Comparison of ENCODE assay signal across 16 cellular contexts in the genomic region with DNA sequence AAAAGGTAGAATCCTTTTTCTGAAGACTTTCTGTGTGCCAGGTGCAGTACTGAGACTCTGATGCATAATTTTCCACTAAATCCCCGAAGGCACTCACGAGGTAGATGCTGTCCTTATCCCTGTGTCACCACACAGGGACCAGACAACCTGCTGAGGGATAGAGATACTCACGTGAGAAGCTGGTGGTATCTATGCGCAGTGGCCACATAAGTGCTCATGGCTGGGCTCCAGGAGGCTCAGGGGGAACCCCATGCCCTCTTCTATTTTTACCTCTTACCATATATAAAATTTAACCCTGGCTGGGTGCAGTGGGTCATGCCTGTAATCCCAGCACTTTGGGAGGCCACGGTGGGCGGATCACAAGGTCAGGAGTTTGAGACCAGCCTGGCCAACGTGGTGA. TPM values are rescaled to one million over a fixed set of nuclear protein-coding genes. Genes with fewer than 3 reads are reported as not detected.
DNase-seq lines count a peak whose midpoint lies in the region; ATAC-seq and TF ChIP-seq lines count a peak whose summit lies in the region.
"Had no signal": no experiment of that assay in that cellular context is flagged by ENCODE, and none has a peak within 500 bp of the region (broad histone marks: within the 10 kb centered on the region; RNA-seq: fewer than 3 reads in every experiment).

No MANE protein-coding gene starts in this region.

- H3K27me3 Mint-ChIP-seq in chondrocyte (ENCODE audit: low read depth) = no peaks in the 10 kb centered on the region
- H3K27me3 Mint-ChIP-seq: B cell had no signal

- H3K4me3 Mint-ChIP-seq in chondrocyte (ENCODE audit: unreplicated experiment) = no peak overlapping the region
- no peak overlapping the region for H3K4me3 Mint-ChIP-seq in stimulated activated effector memory CD8-positive, alpha-beta T cell treated with anti-CD3 and anti-CD28 coated beads, Interleukin-12 subunit alpha, Interleukin-12 subunit beta, amount 100 ng/mL, for 72 hours
- H3K4me3 Mint-ChIP-seq: B cell; CD8-positive, alpha-beta T cell had no signal

- no peak for TF ChIP-seq CTCF in right atrium auricular region (IDR thresholded peaks at IDR 0.05)
- no peak for TF ChIP-seq CTCF in chondrocyte (IDR thresholded peaks at IDR 0.05)
- TF ChIP-seq CTCF in heart left ventricle (IDR thresholded peaks at IDR 0.05) = no peak

- peaks cover 3% of the 10 kb centered on the region for H3K9me3 Mint-ChIP-seq in chondrocyte (ENCODE audit: low read depth)
- no peaks in the 10 kb centered on the region for H3K9me3 Mint-ChIP-seq in stimulated activated effector memory CD8-positive, alpha-beta T cell treated with anti-CD3 and anti-CD28 coated beads, Interleukin-12 subunit alpha, Interleukin-12 subunit beta, amount 100 ng/mL, for 72 hours
- H3K9me3 Mint-ChIP-seq: CD8-positive, alpha-beta T cell had no signal

- H3K36me3 ChIP-seq in right atrium auricular region (no peaks in the 10 kb centered on the region), heart left ventricle (no peaks in the 10 kb centered on the region)
- H3K36me3 ChIP-seq: BLaER1 treated with 17β-estradiol and CSF1 and Interleukin-3, amounts not matched to agents 10 nM and 100 nM had no signal

- H3K4me1 Mint-ChIP-seq in chondrocyte (ENCODE audit: low read depth) = no peaks in the 10 kb centered on the region
- H3K4me1 Mint-ChIP-seq in stimulated activated effector memory CD8-positive, alpha-beta T cell treated with anti-CD3 and anti-CD28 coated beads, Interleukin-12 subunit alpha, Interleukin-12 subunit beta, amount 100 ng/mL, for 72 hours = no peaks in the 10 kb centered on the region
- H3K4me1 Mint-ChIP-seq: B cell had no signal

- no peak for TF ChIP-seq POLR2A in heart left ventricle (IDR thresholded peaks at IDR 0.05)

- 44 to 66% (median 54%) methylated on average over 7 of the region's 7 CpGs for WGBS in heart left ventricle, 4 donors

- H3K9me3 ChIP-seq in right atrium auricular region = no peaks in the 10 kb centered on the region
- H3K9me3 ChIP-seq in heart left ventricle = no peaks in the 10 kb centered on the region
- H3K9me3 ChIP-seq: BLaER1 treated with 17β-estradiol and CSF1 and Interleukin-3, amounts not matched to agents 10 nM and 100 nM had no signal

- H3K27ac ChIP-seq in right atrium auricular region (no peak overlapping the region), heart left ventricle (no peak overlapping the region)
- H3K27ac ChIP-seq: BLaER1 treated with 17β-estradiol and CSF1 and Interleukin-3, amounts not matched to agents 10 nM and 100 nM; GM23248 had no signal

- H3K4me3 ChIP-seq in right atrium auricular region (no peak overlapping the region), heart left ventricle (no peak overlapping the region)
- H3K4me3 ChIP-seq: BLaER1 treated with 17β-estradiol and CSF1 and Interleukin-3, amounts not matched to agents 10 nM and 100 nM; GM23248 had no signal

- peak; percentile 4 for DNase-seq in Right ventricle myocardium inferior (ENCODE audit: missing footprints)
- DNase-seq in right atrium auricular region (ENCODE audit: low spot score) = no peak
- peak; percentile 5 for DNase-seq in chondrocyte (ENCODE audit: low spot score)
- DNase-seq in heart left ventricle = peak in 2 of 5 donors; percentile 12 to 58
- peak; percentile 53 for DNase-seq in posterior vena cava (ENCODE audit: low spot score)
- no peak for DNase-seq in SHP77 (lab: John Stamatoyannopoulos, UW)
- no peak for DNase-seq in stimulated activated effector memory CD8-positive, alpha-beta T cell treated with anti-CD3 and anti-CD28 coated beads, Interleukin-12 subunit alpha, Interleukin-12 subunit beta, amount 100 ng/mL, for 72 hours (ENCODE audit: low spot score in 2 of 2)
- DNase-seq: Calu3; CD8-positive, alpha-beta T cell; DMS79 treated with DMSO at 0.1 percent for 48 hours; GF-D8; GM23248; HCEC 1CT had no signal

- peaks cover 2% of the 10 kb centered on the region for H3K36me3 Mint-ChIP-seq in chondrocyte (ENCODE audit: low read depth)
- no peaks in the 10 kb centered on the region for H3K36me3 Mint-ChIP-seq in stimulated activated effector memory CD8-positive, alpha-beta T cell treated with anti-CD3 and anti-CD28 coated beads, Interleukin-12 subunit alpha, Interleukin-12 subunit beta, amount 100 ng/mL, for 72 hours

- H3K4me1 ChIP-seq in right atrium auricular region = no peaks in the 10 kb centered on the region
- H3K4me1 ChIP-seq in heart left ventricle = peaks cover 0 to 5% (median 0%) of the 10 kb centered on the region in 12 donors

- intact Hi-C loops in Right ventricle myocardium inferior (cut with DNase I) = no loop called here
- intact Hi-C loops in heart left ventricle (cut with DNase I) = no loop called here
- intact Hi-C loops in posterior vena cava (cut with DNase I) = no loop called here

- ATAC-seq in Right ventricle myocardium inferior (no peak), heart left ventricle (peak in 3 of 4 donors; percentile 29 to 54 (median 43)), GM18870 (IDR thresholded peaks at IDR 0.05; ENCODE audit: unreplicated experiment) (no peak)
- ATAC-seq in stimulated activated effector memory CD8-positive, alpha-beta T cell treated with anti-CD3 and anti-CD28 coated beads, Interleukin-12 subunit alpha, Interleukin-12 subunit beta, amount 100 ng/mL, for 72 hours = no peak
- ATAC-seq: CD8-positive, alpha-beta T cell had no signal

- H3K27ac Mint-ChIP-seq in chondrocyte (ENCODE audit: unreplicated experiment) = no peak overlapping the region
- no peak overlapping the region for H3K27ac Mint-ChIP-seq in stimulated activated effector memory CD8-positive, alpha-beta T cell treated with anti-CD3 and anti-CD28 coated beads, Interleukin-12 subunit alpha, Interleukin-12 subunit beta, amount 100 ng/mL, for 72 hours
- H3K27ac Mint-ChIP-seq: B cell; CD8-positive, alpha-beta T cell had no signal

- no peaks in the 10 kb centered on the region for H3K27me3 ChIP-seq in right atrium auricular region
- no peaks in the 10 kb centered on the region for H3K27me3 ChIP-seq in heart left ventricle
- H3K27me3 ChIP-seq: BLaER1 treated with 17β-estradiol and CSF1 and Interleukin-3, amounts not matched to agents 10 nM and 100 nM had no signal

RNA-seq across cellular contexts. Expression of gene NT5M, which starts 38.3 kb away (rescaled TPM):
- total RNA-seq in Right ventricle myocardium inferior (8.3 TPM), right atrium auricular region (1 to 10 TPM; 4.3 to 6.7 TPM), chondrocyte (3.5 to 4.0 TPM (median 4.0 TPM) in 3 replicates), heart left ventricle (10 to 100 TPM in 4 of 9 donors, 1 to 10 TPM in 5; 5.3 to 15.1 (median 7.6) TPM), posterior vena cava (1 to 10 TPM; 2.8 to 3.0 TPM)
- polyA plus RNA-seq in heart left ventricle = 1 to 10 TPM; 4.1 to 9.3 TPM

Comparison
In these comparisons a context has a peak if more than half of its experiments do, and no peak if none do; other contexts are left out.
1. ATAC-seq: peak in heart left ventricle (3 of 4); none in Right ventricle myocardium inferior (single experiment), GM18870 (single experiment) and stimulated activated effector memory CD8-positive, alpha-beta T cell treated with anti-CD3 and anti-CD28 coated beads, Interleukin-12 subunit alpha, Interleukin-12 subunit beta, amount 100 ng/mL, for 72 hours (single experiment).
2. DNase-seq: peak in Right ventricle myocardium inferior (single experiment), chondrocyte (single experiment) and posterior vena cava (single experiment); none in right atrium auricular region (single experiment), SHP77 (0 of 2) and stimulated activated effector memory CD8-positive, alpha-beta T cell treated with anti-CD3 and anti-CD28 coated beads, Interleukin-12 subunit alpha, Interleukin-12 subunit beta, amount 100 ng/mL, for 72 hours (0 of 2).